1 cellular context compared by ENCODE assay signal in the genomic region with DNA sequence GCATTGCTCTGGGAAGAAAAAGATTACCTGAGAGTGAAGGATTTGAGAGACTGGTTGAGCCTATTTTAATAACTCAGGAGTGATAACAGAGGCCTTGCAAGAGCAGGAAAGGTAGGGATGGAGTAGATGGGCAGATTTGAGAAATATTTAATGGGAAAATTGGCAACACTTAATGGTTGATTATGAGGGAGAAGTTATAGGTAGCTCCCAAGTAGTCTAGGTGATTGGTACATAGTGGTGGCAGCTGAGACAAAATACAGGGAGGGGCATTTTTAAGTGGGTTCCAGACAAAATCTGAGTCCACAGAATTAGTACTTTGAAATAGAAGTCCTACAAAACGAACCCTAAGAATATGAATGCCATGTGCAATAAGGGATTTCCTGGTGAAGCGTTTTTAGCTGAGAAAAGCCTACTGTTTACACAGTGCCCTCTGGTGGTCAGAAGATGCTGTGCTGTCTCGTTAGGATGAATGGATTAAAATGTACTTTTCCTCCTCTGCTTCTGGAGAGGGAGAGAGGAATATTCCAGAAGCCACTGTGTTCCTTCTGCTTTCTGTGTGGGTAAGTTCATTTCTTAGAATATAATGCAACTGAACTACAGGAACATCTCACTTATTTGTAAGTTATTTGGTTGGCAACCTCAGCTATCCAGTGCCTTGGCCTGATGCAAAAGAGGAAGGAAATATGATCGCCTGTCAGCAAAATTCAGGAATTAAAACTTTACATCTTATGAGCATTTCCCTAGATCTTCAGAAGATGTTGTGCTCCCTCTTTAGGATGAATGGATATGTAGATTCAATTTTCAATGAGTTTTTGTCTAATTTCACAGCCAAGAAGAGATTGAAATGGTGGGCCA.
A peak's percentile ranks its signal among the peaks of the same experiment; 100 is the strongest.
TF ChIP-seq lines count a peak whose summit lies in the region.

No MANE protein-coding gene starts in this region.

TF ChIP-seq in neural cell, 6 proteins besides CTCF, POLR2A, EP300 and RAD21:
- TF ChIP-seq MXI1 (conservative IDR thresholded peaks at IDR 0.05; ENCODE audit: poor library complexity, severe bottlenecking), result peak; percentile 19
- TF ChIP-seq POLR2AphosphoS5 (IDR thresholded peaks at IDR 0.05), result no peak
- TF ChIP-seq, protein P1, sequence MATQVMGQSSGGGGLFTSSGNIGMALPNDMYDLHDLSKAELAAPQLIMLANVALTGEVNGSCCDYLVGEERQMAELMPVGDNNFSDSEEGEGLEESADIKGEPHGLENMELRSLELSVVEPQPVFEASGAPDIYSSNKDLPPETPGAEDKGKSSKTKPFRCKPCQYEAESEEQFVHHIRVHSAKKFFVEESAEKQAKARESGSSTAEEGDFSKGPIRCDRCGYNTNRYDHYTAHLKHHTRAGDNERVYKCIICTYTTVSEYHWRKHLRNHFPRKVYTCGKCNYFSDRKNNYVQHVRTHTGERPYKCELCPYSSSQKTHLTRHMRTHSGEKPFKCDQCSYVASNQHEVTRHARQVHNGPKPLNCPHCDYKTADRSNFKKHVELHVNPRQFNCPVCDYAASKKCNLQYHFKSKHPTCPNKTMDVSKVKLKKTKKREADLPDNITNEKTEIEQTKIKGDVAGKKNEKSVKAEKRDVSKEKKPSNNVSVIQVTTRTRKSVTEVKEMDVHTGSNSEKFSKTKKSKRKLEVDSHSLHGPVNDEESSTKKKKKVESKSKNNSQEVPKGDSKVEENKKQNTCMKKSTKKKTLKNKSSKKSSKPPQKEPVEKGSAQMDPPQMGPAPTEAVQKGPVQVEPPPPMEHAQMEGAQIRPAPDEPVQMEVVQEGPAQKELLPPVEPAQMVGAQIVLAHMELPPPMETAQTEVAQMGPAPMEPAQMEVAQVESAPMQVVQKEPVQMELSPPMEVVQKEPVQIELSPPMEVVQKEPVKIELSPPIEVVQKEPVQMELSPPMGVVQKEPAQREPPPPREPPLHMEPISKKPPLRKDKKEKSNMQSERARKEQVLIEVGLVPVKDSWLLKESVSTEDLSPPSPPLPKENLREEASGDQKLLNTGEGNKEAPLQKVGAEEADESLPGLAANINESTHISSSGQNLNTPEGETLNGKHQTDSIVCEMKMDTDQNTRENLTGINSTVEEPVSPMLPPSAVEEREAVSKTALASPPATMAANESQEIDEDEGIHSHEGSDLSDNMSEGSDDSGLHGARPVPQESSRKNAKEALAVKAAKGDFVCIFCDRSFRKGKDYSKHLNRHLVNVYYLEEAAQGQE (IDR thresholded peaks at IDR 0.05; ENCODE audit: borderline replicate concordance), result no peak
- TF ChIP-seq SMC3 (conservative IDR thresholded peaks at IDR 0.05; ENCODE audit: poor library complexity), result peak; percentile 78
- TF ChIP-seq EZH2 (IDR thresholded peaks at IDR 0.05; ENCODE audit: borderline replicate concordance, insufficient read depth, low read length, poor library complexity, severe bottlenecking), result no peak
- no peak for TF ChIP-seq TAF1 (IDR thresholded peaks at IDR 0.05; ENCODE audit: low read depth)
